16 cellular contexts compared by ENCODE assay signal in the genomic region with DNA sequence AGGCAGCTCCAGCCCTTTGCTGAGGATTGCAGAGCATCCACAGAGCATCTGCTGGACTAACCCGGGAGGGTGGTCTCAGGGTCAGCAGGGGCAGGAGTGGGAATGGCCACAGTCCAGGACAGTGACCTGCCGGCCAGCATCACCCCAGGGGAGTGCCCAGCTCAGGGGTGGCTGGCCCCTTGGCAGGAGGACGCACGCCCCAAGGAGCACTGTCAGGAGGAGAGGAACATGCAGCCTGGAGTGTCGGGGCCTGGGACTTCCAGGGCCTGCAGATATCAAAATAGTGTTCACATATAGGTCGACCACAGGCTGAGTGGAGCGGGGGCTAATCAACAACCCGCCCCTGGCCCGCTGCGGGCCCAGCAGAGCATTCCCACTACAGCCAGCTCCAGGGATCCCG. TPM values are rescaled to one million over a fixed set of nuclear protein-coding genes. Genes with fewer than 3 reads are reported as not detected.
"Had no signal": no experiment of that assay in that cellular context is flagged by ENCODE, and none has a peak within 500 bp of the region (broad histone marks: within the 10 kb centered on the region; RNA-seq: fewer than 3 reads in every experiment).

No MANE protein-coding gene starts in this region.

- H3K9me3 ChIP-seq: esophagus muscularis mucosa, gastrocnemius medialis, mucosa of descending colon, tibial artery, upper lobe of left lung, uterus had no signal

- H3K4me2 ChIP-seq: smooth muscle cell had no signal

- H3K4me3 ChIP-seq: gastrocnemius medialis, heart right ventricle, mucosa of descending colon, smooth muscle cell, uterus had no signal

- H3K36me3 ChIP-seq: uterus had no signal

- DNase-seq: effector memory CD8-positive, alpha-beta T cell; gastrocnemius medialis; heart right ventricle; hypothalamus; kidney glomerular epithelial cell; posterior cingulate gyrus; stimulated activated CD4-positive, alpha-beta T cell treated with anti-CD3 and anti-CD28 coated beads, Interleukin-2, amount 100 ng/mL, for 48 hours; stimulated activated naive CD8-positive, alpha-beta T cell treated with anti-CD3 and anti-CD28 coated beads, Interleukin-15, Interleukin-2, amounts not matched to agents 100 U/mL and 50 U/mL, for 24 hours; tibial artery; uterus had no signal

- H3K27me3 ChIP-seq: esophagus muscularis mucosa, gastrocnemius medialis, heart right ventricle, tibial artery, upper lobe of left lung, uterus had no signal

- ATAC-seq: gastrocnemius medialis had no signal

- H3K27ac ChIP-seq: epithelial cell of prostate, esophagus muscularis mucosa, gastrocnemius medialis, heart right ventricle, tibial artery, upper lobe of left lung, uterus had no signal

- H3K4me1 ChIP-seq: gastrocnemius medialis, uterus had no signal

RNA-seq across cellular contexts. Expression of gene TEX22, which starts 33.2 kb away (rescaled TPM):
- total RNA-seq: gastrocnemius medialis, mesenteric fat pad had no signal
